Comparison of ENCODE assay signal across 21 cellular contexts in the genomic region with DNA sequence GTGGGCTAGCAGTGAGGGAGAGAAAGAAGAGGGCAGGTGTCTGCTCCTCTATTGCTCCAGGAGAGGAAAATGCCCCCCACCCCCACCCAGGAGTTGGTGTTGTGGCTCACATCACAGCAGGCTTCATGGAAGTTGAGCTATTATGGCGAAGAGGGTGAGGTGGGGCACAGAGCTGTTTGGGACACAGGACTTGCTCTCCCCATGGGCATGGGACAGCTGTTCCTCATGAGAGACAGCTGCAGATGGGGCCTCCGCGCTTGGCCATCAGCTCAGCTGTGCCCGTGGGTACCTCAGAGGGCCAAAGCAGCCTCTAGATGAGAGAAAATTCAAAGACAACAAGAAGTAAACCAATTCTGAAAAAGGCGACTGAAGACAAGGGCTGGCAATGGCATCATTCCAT.
DNase-seq lines count a peak whose midpoint lies in the region; ATAC-seq, FAIRE-seq and TF ChIP-seq lines count a peak whose summit lies in the region.
"Had no signal": no experiment of that assay in that cellular context is flagged by ENCODE, and none has a peak within 500 bp of the region (broad histone marks: within the 10 kb centered on the region; RNA-seq: fewer than 3 reads in every experiment).

No MANE protein-coding gene starts in this region.

- DNase-seq in CD4-positive, alpha-beta memory T cell = no peak
- DNase-seq in GM12892 (ENCODE audit: insufficient read length) (no peak), psoas muscle (no peak)
- DNase-seq in activated CD8-positive, alpha-beta T cell treated with anti-CD3 and anti-CD28 coated beads, Interleukin-2, amount 10 ng/mL, durations not matched to agents 7 days and 5 days = no peak
- no peak for DNase-seq in stimulated activated CD4-positive, alpha-beta T cell treated with anti-CD3 and anti-CD28 coated beads, Interleukin-2, amount 100 ng/mL, for 24 hours
- DNase-seq: activated CD4-positive, CD25-positive, alpha-beta regulatory T cell; activated naive CD4-positive, alpha-beta T cell; AML-193; foreskin keratinocyte; GF-D8; KG1; NCI-H1092 treated with DMSO at 0.1 percent for 48 hours; NCI-H2107; OCI-M1; ovary; SIG-M5; sigmoid colon; T-helper 2 cell had no signal

- no peaks in the 10 kb centered on the region for H3K9me3 Mint-ChIP-seq in CD4-positive, alpha-beta memory T cell
- H3K9me3 Mint-ChIP-seq in activated CD8-positive, alpha-beta T cell treated with anti-CD3 and anti-CD28 coated beads, Interleukin-2, amount 10 ng/mL, durations not matched to agents 7 days and 5 days (ENCODE audit: insufficient read depth) = no peaks in the 10 kb centered on the region

- no peaks in the 10 kb centered on the region for H3K27me3 ChIP-seq in CD4-positive, alpha-beta memory T cell (ENCODE audit: insufficient read depth, low read length)
- H3K27me3 ChIP-seq in psoas muscle (ENCODE audit: insufficient read depth in 3 of 3, low read length in 2 of 3) = no peaks in the 10 kb centered on the region
- H3K27me3 ChIP-seq: ovary, sigmoid colon had no signal

- peak overlapping the region in 1 of 8 donors; percentile 18 for H3K4me3 Mint-ChIP-seq in CD4-positive, alpha-beta memory T cell
- no peak overlapping the region for H3K4me3 Mint-ChIP-seq in activated CD8-positive, alpha-beta T cell treated with anti-CD3 and anti-CD28 coated beads, Interleukin-2, amount 10 ng/mL, durations not matched to agents 7 days and 5 days

- no peaks in the 10 kb centered on the region for H3K27me3 Mint-ChIP-seq in CD4-positive, alpha-beta memory T cell
- no peaks in the 10 kb centered on the region for H3K27me3 Mint-ChIP-seq in activated CD8-positive, alpha-beta T cell treated with anti-CD3 and anti-CD28 coated beads, Interleukin-2, amount 10 ng/mL, durations not matched to agents 7 days and 5 days (ENCODE audit: low read depth)

- intact Hi-C loops in CD4-positive, alpha-beta memory T cell (cut with micrococcal nuclease) = no loop called here
- intact Hi-C loops in psoas muscle (cut with DNase I) = loop anchor here in 1 of 2 donors (5.0 kb wide), 1 partner anchor 74 kb away; no protein-coding TSS in a partner anchor

- ATAC-seq in activated CD8-positive, alpha-beta T cell treated with anti-CD3 and anti-CD28 coated beads, Interleukin-2, amount 10 ng/mL, durations not matched to agents 7 days and 5 days = no peak
- ATAC-seq in psoas muscle (no peak), HG02678 (IDR thresholded peaks at IDR 0.05; ENCODE audit: unreplicated experiment) (no peak), HG03378 (IDR thresholded peaks at IDR 0.05; ENCODE audit: unreplicated experiment) (no peak)
- ATAC-seq: foreskin keratinocyte had no signal

- peak overlapping the region in 4 of 7 donors; percentile 34 to 89 (median 48) for H3K27ac Mint-ChIP-seq in CD4-positive, alpha-beta memory T cell
- peak overlapping the region; percentile 40 for H3K27ac Mint-ChIP-seq in activated CD8-positive, alpha-beta T cell treated with anti-CD3 and anti-CD28 coated beads, Interleukin-2, amount 10 ng/mL, durations not matched to agents 7 days and 5 days

- FAIRE-seq in GM12892 (lab: Jason Lieb, UNC) = peak; percentile 51
- FAIRE-seq: endothelial cell of umbilical vein had no signal

- no peaks in the 10 kb centered on the region for H3K9me3 ChIP-seq in CD4-positive, alpha-beta memory T cell (ENCODE audit: control insufficient read depth in 1 of 2, low read length in 2 of 2)
- H3K9me3 ChIP-seq in psoas muscle = no peaks in the 10 kb centered on the region
- H3K9me3 ChIP-seq: ovary, sigmoid colon had no signal

- TF ChIP-seq POLR2A in GM12892 (IDR thresholded peaks at IDR 0.05; ENCODE audit: low read depth, low read length) = no peak

- POLR2A ChIA-PET in CD4-positive, alpha-beta memory T cell (lab: Charles Lee; ENCODE audit: partially characterized antibody) = interaction anchor here (1.2 to 1.6 kb wide), 4 partner anchors 12 to 119 kb away, joined by 3 to 5 read pairs (median 4); no protein-coding TSS in a partner anchor
- POLR2A ChIA-PET in activated CD8-positive, alpha-beta T cell treated with anti-CD3 and anti-CD28 coated beads, Interleukin-2, amount 10 ng/mL, durations not matched to agents 7 days and 5 days (lab: Charles Lee) = interaction anchor here (0.8 kb wide), 1 partner anchor 14 kb away, joined by 4 read pairs; no protein-coding TSS in a partner anchor

- H3K27ac ChIP-seq in CD4-positive, alpha-beta memory T cell (ENCODE audit: low read depth, low read length) = no peak overlapping the region
- H3K27ac ChIP-seq in psoas muscle = peak overlapping the region; percentile 38
- H3K27ac ChIP-seq: foreskin keratinocyte, ovary had no signal

- 50 to 77% (median 51%) methylated on average over 5 of the region's 5 CpGs for WGBS in psoas muscle, 3 donors

- CTCF ChIA-PET in CD4-positive, alpha-beta memory T cell (lab: Charles Lee; ENCODE audit: partially characterized antibody) = interaction anchor here (1.5 kb wide), 1 partner anchor 29 kb away, joined by 3 read pairs; no protein-coding TSS in a partner anchor
- CTCF ChIA-PET in activated CD8-positive, alpha-beta T cell treated with anti-CD3 and anti-CD28 coated beads, Interleukin-2, amount 10 ng/mL, durations not matched to agents 7 days and 5 days (lab: Charles Lee) = no interaction called here

- no peak overlapping the region for H3K4me3 ChIP-seq in CD4-positive, alpha-beta memory T cell (ENCODE audit: low read length in 2 of 2)
- H3K4me3 ChIP-seq in psoas muscle = no peak overlapping the region
- H3K4me3 ChIP-seq: ovary, sigmoid colon had no signal

- peaks cover 4 to 25% of the 10 kb centered on the region in 2 donors for H3K36me3 Mint-ChIP-seq in CD4-positive, alpha-beta memory T cell
- H3K36me3 Mint-ChIP-seq in activated CD8-positive, alpha-beta T cell treated with anti-CD3 and anti-CD28 coated beads, Interleukin-2, amount 10 ng/mL, durations not matched to agents 7 days and 5 days (ENCODE audit: low read depth) = peaks cover 55% of the 10 kb centered on the region

- peaks cover 48 to 91% (median 71%) of the 10 kb centered on the region in 4 donors for H3K4me1 Mint-ChIP-seq in CD4-positive, alpha-beta memory T cell
- peaks cover 59% of the 10 kb centered on the region for H3K4me1 Mint-ChIP-seq in activated CD8-positive, alpha-beta T cell treated with anti-CD3 and anti-CD28 coated beads, Interleukin-2, amount 10 ng/mL, durations not matched to agents 7 days and 5 days (ENCODE audit: low read depth)

- peaks cover 48% of the 10 kb centered on the region for H3K4me1 ChIP-seq in CD4-positive, alpha-beta memory T cell (ENCODE audit: insufficient read depth, low read length)
- peaks cover 66% of the 10 kb centered on the region for H3K4me1 ChIP-seq in psoas muscle

- H3K36me3 ChIP-seq in CD4-positive, alpha-beta memory T cell (ENCODE audit: insufficient read depth, low read length) = no peaks in the 10 kb centered on the region
- no peaks in the 10 kb centered on the region for H3K36me3 ChIP-seq in psoas muscle (ENCODE audit: insufficient read depth in 1 of 2, low read depth in 1 of 2)
- H3K36me3 ChIP-seq: ovary, sigmoid colon had no signal

- no peak for TF ChIP-seq CTCF in psoas muscle (IDR thresholded peaks at IDR 0.05)
